ENCODE assay signal across 25 cellular contexts in genomic region chr1:217661407-217661806, GRCh38. TPM values are rescaled to one million over a fixed set of nuclear protein-coding genes. Genes with fewer than 3 reads are reported as not detected.
DNase-seq lines count a peak whose midpoint lies in the region; ATAC-seq and TF ChIP-seq lines count a peak whose summit lies in the region.
"Had no signal": no experiment of that assay in that cellular context is flagged by ENCODE, and none has a peak within 500 bp of the region (broad histone marks: within the 10 kb centered on the region; RNA-seq: fewer than 3 reads in every experiment).

No MANE protein-coding gene starts in this region.

- no peak for ATAC-seq in SK-N-SH treated with all-trans-retinoic acid at 6 μM for 48 hours
- ATAC-seq in HG02884 (IDR thresholded peaks at IDR 0.05; ENCODE audit: unreplicated experiment) = peak; percentile 63
- ATAC-seq: activated naive CD8-positive, alpha-beta T cell treated with anti-CD3 and anti-CD28 coated beads, Interleukin-2, amount 50 U/mL, for 24 hours; gastrocnemius medialis; lower lobe of right lung; mucosa of descending colon had no signal

- H3K4me2 ChIP-seq in SK-N-SH (no peak overlapping the region), skeletal muscle satellite cell (ENCODE audit: low read length) (no peak overlapping the region)
- H3K4me2 ChIP-seq: smooth muscle cell had no signal

- no peaks in the 10 kb centered on the region for H3K9me2 ChIP-seq in SK-N-SH

- POLR2A ChIA-PET in SK-N-SH (lab: Yijun Ruan, JAX) = no interaction called here

- H2AFZ ChIP-seq in SK-N-SH (ENCODE audit: low read depth) = peak overlapping the region; percentile 19; the same call in 1 of the 2 replicates

- no peak for DNase-seq in SK-N-SH
- peak; percentile 1 for DNase-seq in epithelial cell of esophagus (ENCODE audit: low read depth)
- DNase-seq in adrenal gland = no peak
- DNase-seq in NCI-H1105 treated with DMSO at 0.1 percent for 48 hours (lab: John Stamatoyannopoulos, UW) = no peak
- no peak for DNase-seq in sigmoid colon
- DNase-seq: activated B cell treated with CpG ODN at 0.5 μM for 24 hours; activated CD4-positive, alpha-beta T cell treated with anti-CD3 and anti-CD28 coated beads, Interleukin-2, amount 50 U/mL, for 1 hour; activated gamma-delta T cell treated with Interleukin-2 at 50 U/mL for 16 hours; activated naive CD8-positive, alpha-beta T cell treated with anti-CD3 and anti-CD28 coated beads, Interleukin-2, amount 50 U/mL, for 24 hours; activated T-cell treated with anti-CD3 and anti-CD28 coated beads, Interleukin-2, amount 50 U/mL, for 48 hours; Caco-2; esophagus squamous epithelium; gastrocnemius medialis; lower lobe of right lung; mucosa of descending colon; stimulated activated naive CD4-positive, alpha-beta T cell had no signal

- H3K27ac ChIP-seq in SK-N-SH (ENCODE audit: low read depth in 2 of 2, low read length in 1 of 2) = no peak overlapping the region; a peak in 1 of 4 replicates
- H3K27ac ChIP-seq in adrenal gland = no peak overlapping the region
- no peak overlapping the region for H3K27ac ChIP-seq in sigmoid colon
- H3K27ac ChIP-seq: 22Rv1, C4-2B, esophagus squamous epithelium, gastrocnemius medialis, lower lobe of right lung, RWPE1 had no signal

- H4K20me1 ChIP-seq in SK-N-SH (ENCODE audit: insufficient read depth) = no peaks in the 10 kb centered on the region

- TF ChIP-seq EP300 in SK-N-SH (IDR thresholded peaks at IDR 0.05; ENCODE audit: borderline replicate concordance in 1 of 2, low read depth in 1 of 2, low read length in 1 of 2) = no peak
- TF ChIP-seq EP300 in sigmoid colon (IDR thresholded peaks at IDR 0.05) = no peak

- H3K9me3 ChIP-seq in SK-N-SH = no peaks in the 10 kb centered on the region
- no peaks in the 10 kb centered on the region for H3K9me3 ChIP-seq in skeletal muscle satellite cell (replicated peaks; ENCODE audit: low read length)
- H3K9me3 ChIP-seq in adrenal gland (replicated peaks in 1 of 3) = no peaks in the 10 kb centered on the region
- H3K9me3 ChIP-seq in sigmoid colon = no peaks in the 10 kb centered on the region
- H3K9me3 ChIP-seq: Caco-2, esophagus squamous epithelium, gastrocnemius medialis, lower lobe of right lung, mucosa of descending colon had no signal

- H3K4me3 ChIP-seq in SK-N-SH (ENCODE audit: low read depth in 2 of 2, low read length in 1 of 2) = no peak overlapping the region
- no peak overlapping the region for H3K4me3 ChIP-seq in epithelial cell of esophagus (ENCODE audit: low read length)
- no peak overlapping the region for H3K4me3 ChIP-seq in skeletal muscle satellite cell (ENCODE audit: low read length)
- no peak overlapping the region for H3K4me3 ChIP-seq in adrenal gland
- H3K4me3 ChIP-seq in sigmoid colon = no peak overlapping the region
- H3K4me3 ChIP-seq: esophagus squamous epithelium, gastrocnemius medialis, lower lobe of right lung, mucosa of descending colon, smooth muscle cell had no signal

- peaks cover 8% of the 10 kb centered on the region for H3F3A ChIP-seq in SK-N-SH (replicated peaks; ENCODE audit: insufficient read depth)

- no peaks in the 10 kb centered on the region for H3K79me2 ChIP-seq in SK-N-SH (ENCODE audit: insufficient read depth)

- no peak overlapping the region for H3K9ac ChIP-seq in SK-N-SH
- peak overlapping the region; percentile 45 for H3K9ac ChIP-seq in skeletal muscle satellite cell (ENCODE audit: low read depth, low read length)

- CTCF ChIA-PET in SK-N-SH (lab: Yijun Ruan, JAX) = interaction anchor here (1.0 to 1.4 kb wide), 6 partner anchors 8 to 935 kb away, joined by 3 to 8 read pairs (median 3); partner anchors contain the start of genes GPATCH2 and SPATA17

- TF ChIP-seq CTCF in SK-N-SH (IDR thresholded peaks at IDR 0.05) (no peak), epithelial cell of esophagus (IDR thresholded peaks at IDR 0.05; ENCODE audit: insufficient read depth, low read depth, low read length, missing control alignments) (no peak), adrenal gland (IDR thresholded peaks at IDR 0.05) (no peak), sigmoid colon (IDR thresholded peaks at IDR 0.05) (no peak)

- H3K27me3 ChIP-seq in SK-N-SH (ENCODE audit: insufficient read depth) = no peaks in the 10 kb centered on the region
- H3K27me3 ChIP-seq in skeletal muscle satellite cell (ENCODE audit: control insufficient read depth, insufficient read depth, low read length) = no peaks in the 10 kb centered on the region
- H3K27me3 ChIP-seq in adrenal gland = no peaks in the 10 kb centered on the region
- no peaks in the 10 kb centered on the region for H3K27me3 ChIP-seq in sigmoid colon
- H3K27me3 ChIP-seq: esophagus squamous epithelium, gastrocnemius medialis had no signal

- H3K36me3 ChIP-seq in SK-N-SH (replicated peaks in 1 of 2; ENCODE audit: control insufficient read depth in 1 of 2, insufficient read depth in 2 of 2, low read length in 1 of 2) (no peaks in the 10 kb centered on the region), skeletal muscle satellite cell (ENCODE audit: insufficient read depth, low read length) (no peaks in the 10 kb centered on the region), adrenal gland (replicated peaks in 1 of 2) (no peaks in the 10 kb centered on the region), sigmoid colon (no peaks in the 10 kb centered on the region)
- H3K36me3 ChIP-seq: esophagus squamous epithelium, gastrocnemius medialis, lower lobe of right lung had no signal

- no peak for TF ChIP-seq POLR2A in adrenal gland (IDR thresholded peaks at IDR 0.05)
- TF ChIP-seq POLR2A in sigmoid colon (IDR thresholded peaks at IDR 0.05) = no peak

- H3K4me1 ChIP-seq in SK-N-SH (ENCODE audit: control insufficient read depth in 1 of 2, insufficient read depth in 2 of 2, low read depth in 1 of 2, low read length in 1 of 2) = no peaks in the 10 kb centered on the region; a peak in 1 of 4 replicates
- peaks cover 17% of the 10 kb centered on the region for H3K4me1 ChIP-seq in skeletal muscle satellite cell (ENCODE audit: control insufficient read depth, insufficient read depth, low read length)
- no peaks in the 10 kb centered on the region for H3K4me1 ChIP-seq in adrenal gland (replicated peaks in 1 of 2)
- no peaks in the 10 kb centered on the region for H3K4me1 ChIP-seq in sigmoid colon
- H3K4me1 ChIP-seq: Caco-2, gastrocnemius medialis, lower lobe of right lung had no signal

- intact Hi-C loops in adrenal gland (cut with DNase I) = no loop called here
- intact Hi-C loops in sigmoid colon (cut with DNase I) = no loop called here

- no peak for TF ChIP-seq RAD21 in SK-N-SH (IDR thresholded peaks at IDR 0.05; ENCODE audit: low read length)

TF ChIP-seq in SK-N-SH, 30 proteins besides CTCF, POLR2A, EP300 and RAD21 (continues in another document):
- TF ChIP-seq ELF1 (IDR thresholded peaks at IDR 0.05) = no peak
- TF ChIP-seq FOXJ3 (CRISPR knock-in tag; IDR thresholded peaks at IDR 0.05) = no peak
- TF ChIP-seq MAX (IDR thresholded peaks at IDR 0.05; ENCODE audit: low read depth) = no peak
- no peak for TF ChIP-seq EZH2phosphoT487 (IDR thresholded peaks at IDR 0.05; ENCODE audit: borderline replicate concordance, low read depth)
- no peak for TF ChIP-seq TEAD4 (IDR thresholded peaks at IDR 0.05; ENCODE audit: borderline replicate concordance, insufficient read depth)
- no peak for TF ChIP-seq CHD2 (IDR thresholded peaks at IDR 0.05; ENCODE audit: low read length, partially characterized antibody)
- no peak for TF ChIP-seq SMC3 (IDR thresholded peaks at IDR 0.05; ENCODE audit: low read depth, low read length)
- no peak for TF ChIP-seq NRF1 (IDR thresholded peaks at IDR 0.05; ENCODE audit: low read depth, low read length)
- TF ChIP-seq GABPA (IDR thresholded peaks at IDR 0.05; ENCODE audit: low read depth) = no peak
- TF ChIP-seq GATA2 (CRISPR knock-in tag; IDR thresholded peaks at IDR 0.05) = no peak
- no peak for TF ChIP-seq SIN3A (IDR thresholded peaks at IDR 0.05; ENCODE audit: borderline replicate concordance, low read depth, low read length)

TF ChIP-seq in SK-N-SH treated with all-trans-retinoic acid at 6 μM for 48 hours, 23 proteins besides CTCF, POLR2A, EP300 and RAD21:
- TF ChIP-seq ZFP3 (CRISPR knock-in tag; IDR thresholded peaks at IDR 0.05) (no peak), ZNF70 (CRISPR knock-in tag; IDR thresholded peaks at IDR 0.05) (no peak), TOX (CRISPR knock-in tag; IDR thresholded peaks at IDR 0.05; ENCODE audit: borderline replicate concordance) (no peak), ISL1 (CRISPR knock-in tag; IDR thresholded peaks at IDR 0.05) (no peak)

RNA-seq across cellular contexts. Expression of gene SPATA17, which starts 30.3 kb away (rescaled TPM):
- polyA plus RNA-seq in SK-N-SH (2012; rRNA removed) = 0.81 and 1.2 TPM in 2 replicates
- 1.6 and 2.1 TPM in 2 replicates for polyA plus RNA-seq in SK-N-SH (2012; cell fraction: cytosol; rRNA removed)
- 0.34 and 1.3 TPM in 2 replicates for polyA plus RNA-seq in SK-N-SH (2012; cell fraction: nucleus; rRNA removed)
- total RNA-seq in skeletal muscle satellite cell (2012; rRNA removed) = 1.3 and 2.0 TPM in 2 replicates
- 1 to 10 TPM in 1 of 8 donors, under 1 TPM in 6, not detected in 1; 0.09 to 1.8 (median 0.50) TPM for total RNA-seq in adrenal gland
- 1 to 10 TPM in 1 of 3 donors, under 1 TPM in 2; 0.37 to 4.2 (median 0.56) TPM for polyA plus RNA-seq in adrenal gland
- 1 to 10 TPM in 1 of 4 donors, under 1 TPM in 1, not detected in 2; 0.41 to 1.1 TPM for total RNA-seq in sigmoid colon
- polyA plus RNA-seq in sigmoid colon = under 1 TPM in 1 of 3 donors, not detected in 2; 0.47 TPM
- total RNA-seq: activated B cell treated with CpG ODN at 0.5 μM for 24 hours; dermis blood vessel endothelial cell; T-helper 1 cell treated with Interleukin-12 subunit alpha and Interleukin-12 subunit beta and Interleukin-4 antibody, amounts not matched to agents 30 ng/mL and 1 ng/mL, for 36 hours had no signal

RNA-seq across cellular contexts. Expression of gene GPATCH2, which starts 30.5 kb away (rescaled TPM):
- polyA plus RNA-seq in SK-N-SH (2012; rRNA removed) (4.2 and 5.8 TPM in 2 replicates), adrenal gland (10 to 100 TPM in 1 of 3 donors, 1 to 10 TPM in 2; 4.0 to 10.1 (median 5.4) TPM), sigmoid colon (1 to 10 TPM; 3.0 to 4.3 (median 4.2) TPM)
- 3.8 and 4.6 TPM in 2 replicates for polyA plus RNA-seq in SK-N-SH (2012; cell fraction: cytosol; rRNA removed)
- polyA plus RNA-seq in SK-N-SH (2012; cell fraction: nucleus; rRNA removed) = 9.5 and 17.9 TPM in 2 replicates
- 10.9 and 17.0 TPM in 2 replicates for total RNA-seq in skeletal muscle satellite cell (2012; rRNA removed)
- total RNA-seq in adrenal gland (10 to 100 TPM in 6 of 8 donors, 1 to 10 TPM in 2; 4.1 to 15.9 (median 11.6) TPM), sigmoid colon (10 to 100 TPM; 12.2 to 18.5 (median 15.6) TPM)
